Comparison of ENCODE assay signal across 2 cellular contexts in genomic region chr5:167699434-167699833, GRCh38.
TF ChIP-seq lines count a peak whose summit lies in the region.

No MANE protein-coding gene starts in this region.

TF ChIP-seq in IMR-90, 13 proteins besides CTCF, POLR2A, EP300 and RAD21:
- TF ChIP-seq MAZ (IDR thresholded peaks at IDR 0.05; ENCODE audit: borderline replicate concordance, low read depth, low read length) (no peak), MAFK (IDR thresholded peaks at IDR 0.05; ENCODE audit: low read depth, low read length) (peak; percentile 43), ELK1 (IDR thresholded peaks at IDR 0.05; ENCODE audit: borderline replicate concordance, low read depth, low read length) (no peak), USF2 (IDR thresholded peaks at IDR 0.05; ENCODE audit: low read depth, low read length) (no peak), RFX5 (IDR thresholded peaks at IDR 0.05; ENCODE audit: low read depth, low read length) (no peak), CHD1 (IDR thresholded peaks at IDR 0.05; ENCODE audit: low read depth, low read length) (no peak), MXI1 (IDR thresholded peaks at IDR 0.05; ENCODE audit: borderline replicate concordance, low read depth, low read length) (no peak), NFE2L2 (IDR thresholded peaks at IDR 0.05; ENCODE audit: low read depth, low read length) (no peak), FOS (IDR thresholded peaks at IDR 0.05; ENCODE audit: low read depth, low read length) (peak; percentile 54), RCOR1 (IDR thresholded peaks at IDR 0.05; ENCODE audit: insufficient replicate concordance, low read length) (peak; percentile 37), BHLHE40 (IDR thresholded peaks at IDR 0.05; ENCODE audit: low read depth, low read length) (peak; percentile 39; the same call in 1 of the 2 replicates), SMC3 (IDR thresholded peaks at IDR 0.05; ENCODE audit: low read depth, low read length) (no peak), CEBPB (IDR thresholded peaks at IDR 0.05; ENCODE audit: low read depth, low read length) (peak; percentile 59; the same call in 1 of the 2 replicates)
TF ChIP-seq in IMR-90: peak in this region for 5.

TF ChIP-seq in H1, 55 proteins besides CTCF, POLR2A, EP300 and RAD21:
- no peak for TF ChIP-seq TAF7 (optimal IDR thresholded peaks at IDR 0.05; ENCODE audit: borderline replicate concordance, low read depth, low read length)
- TF ChIP-seq CBX5 (IDR thresholded peaks at IDR 0.05; ENCODE audit: low read depth, low read length) = no peak
- no peak for TF ChIP-seq CREB1 (IDR thresholded peaks at IDR 0.05)
- no peak for TF ChIP-seq NRF1 (IDR thresholded peaks at IDR 0.05; ENCODE audit: low read depth, low read length)
- TF ChIP-seq POLR2AphosphoS5 (IDR thresholded peaks at IDR 0.05; ENCODE audit: low read depth, low read length) = no peak
- no peak for TF ChIP-seq CTBP2 (IDR thresholded peaks at IDR 0.05; ENCODE audit: borderline replicate concordance, insufficient read depth, insufficient read length, low read length)
- peak; percentile 93 for TF ChIP-seq TEAD4 (IDR thresholded peaks at IDR 0.05; ENCODE audit: low read depth, low read length)
- TF ChIP-seq JUN (IDR thresholded peaks at IDR 0.05; ENCODE audit: low read depth, low read length) = peak; percentile 78
- no peak for TF ChIP-seq SUZ12 (IDR thresholded peaks at IDR 0.05; ENCODE audit: low read length)
- TF ChIP-seq NANOG (IDR thresholded peaks at IDR 0.05; ENCODE audit: insufficient read depth, low read depth, low read length, poor library complexity, severe bottlenecking) = peak; percentile 69
- TF ChIP-seq FOSL1 (IDR thresholded peaks at IDR 0.05; ENCODE audit: insufficient read depth, low read depth, low read length) = no peak
- TF ChIP-seq SIX5 (IDR thresholded peaks at IDR 0.05; ENCODE audit: low read depth, low read length) = no peak
- TF ChIP-seq CHD1 (IDR thresholded peaks at IDR 0.05; ENCODE audit: low read depth, low read length) = no peak
- TF ChIP-seq PHF8 (conservative IDR thresholded peaks at IDR 0.05; ENCODE audit: low read depth, low read length) = no peak
- TF ChIP-seq CEBPB (IDR thresholded peaks at IDR 0.05; ENCODE audit: low read depth, low read length) = peak; percentile 87
- no peak for TF ChIP-seq GABPA (IDR thresholded peaks at IDR 0.05; ENCODE audit: borderline replicate concordance, insufficient read depth, low read length)
- TF ChIP-seq POU5F1 (IDR thresholded peaks at IDR 0.05; ENCODE audit: low read depth, low read length) = 0 out of 2 replicates have a peak, but pooled peaks have one; percentile 15
- TF ChIP-seq, protein P1, sequence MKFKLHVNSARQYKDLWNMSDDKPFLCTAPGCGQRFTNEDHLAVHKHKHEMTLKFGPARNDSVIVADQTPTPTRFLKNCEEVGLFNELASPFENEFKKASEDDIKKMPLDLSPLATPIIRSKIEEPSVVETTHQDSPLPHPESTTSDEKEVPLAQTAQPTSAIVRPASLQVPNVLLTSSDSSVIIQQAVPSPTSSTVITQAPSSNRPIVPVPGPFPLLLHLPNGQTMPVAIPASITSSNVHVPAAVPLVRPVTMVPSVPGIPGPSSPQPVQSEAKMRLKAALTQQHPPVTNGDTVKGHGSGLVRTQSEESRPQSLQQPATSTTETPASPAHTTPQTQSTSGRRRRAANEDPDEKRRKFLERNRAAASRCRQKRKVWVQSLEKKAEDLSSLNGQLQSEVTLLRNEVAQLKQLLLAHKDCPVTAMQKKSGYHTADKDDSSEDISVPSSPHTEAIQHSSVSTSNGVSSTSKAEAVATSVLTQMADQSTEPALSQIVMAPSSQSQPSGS (IDR thresholded peaks at IDR 0.05; ENCODE audit: low read length) = peak; percentile 74
- no peak for TF ChIP-seq TAF1 (IDR thresholded peaks at IDR 0.05; ENCODE audit: low read depth, low read length)
- TF ChIP-seq RFX5 (IDR thresholded peaks at IDR 0.05; ENCODE audit: borderline replicate concordance, low read depth, low read length) = no peak
- TF ChIP-seq CHD7 (IDR thresholded peaks at IDR 0.05; ENCODE audit: insufficient replicate concordance, low read length) = peak; percentile 33
- no peak for TF ChIP-seq SAP30 (IDR thresholded peaks at IDR 0.05; ENCODE audit: insufficient read depth, insufficient replicate concordance, low read length)
- TF ChIP-seq, protein P2, sequence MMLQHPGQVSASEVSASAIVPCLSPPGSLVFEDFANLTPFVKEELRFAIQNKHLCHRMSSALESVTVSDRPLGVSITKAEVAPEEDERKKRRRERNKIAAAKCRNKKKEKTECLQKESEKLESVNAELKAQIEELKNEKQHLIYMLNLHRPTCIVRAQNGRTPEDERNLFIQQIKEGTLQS (IDR thresholded peaks at IDR 0.05; ENCODE audit: insufficient read depth, low read depth, low read length) = no peak
- TF ChIP-seq EGR1 (IDR thresholded peaks at IDR 0.05; ENCODE audit: borderline replicate concordance, low read depth, low read length) = no peak
- TF ChIP-seq RXRA (IDR thresholded peaks at IDR 0.05; ENCODE audit: insufficient read depth, low read depth, low read length) = no peak
- no peak for TF ChIP-seq CHD2 (IDR thresholded peaks at IDR 0.05; ENCODE audit: low read length)
- no peak for TF ChIP-seq KDM4A (IDR thresholded peaks at IDR 0.05; ENCODE audit: low read depth, low read length, severe bottlenecking)
- peak; percentile 22; the same call in 1 of the 2 replicates for TF ChIP-seq RBBP5 (IDR thresholded peaks at IDR 0.05; ENCODE audit: borderline replicate concordance, low read depth, low read length)
- no peak for TF ChIP-seq E2F6 (IDR thresholded peaks at IDR 0.05)
- TF ChIP-seq GTF2F1 (IDR thresholded peaks at IDR 0.05; ENCODE audit: borderline replicate concordance, low read depth, low read length) = no peak
- no peak for TF ChIP-seq BRCA1 (IDR thresholded peaks at IDR 0.05; ENCODE audit: low read depth, low read length)
- TF ChIP-seq BACH1 (IDR thresholded peaks at IDR 0.05; ENCODE audit: low read length) = no peak
- TF ChIP-seq JUND (IDR thresholded peaks at IDR 0.05; ENCODE audit: low read length) = peak; percentile 91
- TF ChIP-seq TBP (IDR thresholded peaks at IDR 0.05; ENCODE audit: low read depth, low read length) = no peak
- no peak for TF ChIP-seq RNF2 (IDR thresholded peaks at IDR 0.05; ENCODE audit: borderline replicate concordance, low read depth, low read length, missing control alignments, poor library complexity, severe bottlenecking)
- no peak for TF ChIP-seq ZNF274 (IDR thresholded peaks at IDR 0.05; ENCODE audit: borderline replicate concordance, extremely low read depth, low read length)
- no peak for TF ChIP-seq SP4 (IDR thresholded peaks at IDR 0.05; ENCODE audit: low read length)
- TF ChIP-seq USF2 (IDR thresholded peaks at IDR 0.05; ENCODE audit: low read length) = no peak
- peak; percentile 77; the same call in 1 of the 2 replicates for TF ChIP-seq SP1 (IDR thresholded peaks at IDR 0.05; ENCODE audit: low read depth, low read length)
- TF ChIP-seq HDAC6 (IDR thresholded peaks at IDR 0.05; ENCODE audit: low read depth, low read length) = no peak
- TF ChIP-seq SRF (IDR thresholded peaks at IDR 0.05; ENCODE audit: low read depth, low read length) = no peak
- TF ChIP-seq HDAC2 (IDR thresholded peaks at IDR 0.05; ENCODE audit: borderline replicate concordance in 1 of 2, low read depth in 2 of 2, low read length in 2 of 2) = peak; percentile 29 to 88; a peak in 2 of 4 replicates
- no peak for TF ChIP-seq KDM5A (IDR thresholded peaks at IDR 0.05; ENCODE audit: low read length)
- TF ChIP-seq BCL11A (IDR thresholded peaks at IDR 0.05; ENCODE audit: low read depth in 2 of 2, low read length in 2 of 2) = peak; percentile 63 to 66
- TF ChIP-seq SP2 (IDR thresholded peaks at IDR 0.05; ENCODE audit: low read length) = no peak
- no peak for TF ChIP-seq ASH2L (IDR thresholded peaks at IDR 0.05; ENCODE audit: low read length)
- TF ChIP-seq EZH2 (IDR thresholded peaks at IDR 0.05; ENCODE audit: low read depth, low read length, severe bottlenecking) = no peak
- no peak for TF ChIP-seq MAFK (IDR thresholded peaks at IDR 0.05; ENCODE audit: low read depth, low read length)
- no peak for TF ChIP-seq CBX8 (IDR thresholded peaks at IDR 0.05; ENCODE audit: borderline replicate concordance, low read depth, low read length)
- TF ChIP-seq MAX (IDR thresholded peaks at IDR 0.05) = no peak
- 0 out of 2 replicates have a peak, but pooled peaks have one; percentile 63 for TF ChIP-seq YY1 (IDR thresholded peaks at IDR 0.05; ENCODE audit: low read depth, low read length)
- 0 out of 2 replicates have a peak, but pooled peaks have one; percentile 58 for TF ChIP-seq TCF12 (IDR thresholded peaks at IDR 0.05; ENCODE audit: low read depth, low read length)
- no peak for TF ChIP-seq SIRT6 (IDR thresholded peaks at IDR 0.05; ENCODE audit: low read length)
